In genomic region chr1:206850401-206850800, GRCh38 we compare ENCODE assay signal across 34 cellular contexts. TPM values are rescaled to one million over a fixed set of nuclear protein-coding genes. Genes with fewer than 3 reads are reported as not detected.
"Had no signal": no experiment of that assay in that cellular context is flagged by ENCODE, and none has a peak within 500 bp of the region (broad histone marks: within the 10 kb centered on the region; RNA-seq: fewer than 3 reads in every experiment).

No MANE protein-coding gene starts in this region.

- FAIRE-seq: frontal cortex, small intestine had no signal

- H3K4me1 ChIP-seq: psoas muscle, vagina had no signal

- H3K36me3 ChIP-seq: left lung, ovary, thyroid gland, vagina had no signal

- H3K9me3 ChIP-seq: left lung, ovary, thyroid gland, vagina had no signal

- H3K27me3 ChIP-seq: left lung, ovary, thyroid gland, vagina had no signal

- H3K27ac ChIP-seq: dorsolateral prefrontal cortex, left lung, ovary, psoas muscle, thyroid gland, vagina had no signal

- H3K4me3 ChIP-seq: dorsolateral prefrontal cortex, left lung, ovary, psoas muscle, thyroid gland, vagina had no signal

- DNase-seq: cerebellar nuclear complex; cortex of kidney; dorsolateral prefrontal cortex; effector CD4-positive, alpha-beta T cell; left cardiac atrium; left lung; mesenchymal stem cell; naive thymus-derived CD8-positive, alpha-beta T cell; nephron progenitor cell; nucleus accumbens; ovary; posterior cingulate gyrus; psoas muscle; right cardiac atrium; small intestine; stimulated activated CD4-positive, alpha-beta T cell treated with anti-CD3 and anti-CD28 coated beads, Interleukin-15, amount 100 ng/mL, for 24 hours; stimulated activated CD4-positive, alpha-beta T cell treated with anti-CD3 and anti-CD28 coated beads, Interleukin-2, amount 100 ng/mL, for 48 hours; stimulated activated naive CD4-positive, alpha-beta T cell; stimulated activated naive CD8-positive, alpha-beta T cell treated with anti-CD3 and anti-CD28 coated beads, Interleukin-15, amount 100 ng/mL, for 72 hours; thyroid gland; trophoblast cell had no signal

RNA-seq across cellular contexts. Expression of gene IL20, which starts 15.0 kb away (rescaled TPM):
- total RNA-seq: dorsolateral prefrontal cortex; esophagus mucosa; fibroblast of lung; frontal cortex; kidney epithelial cell; left cardiac atrium; left lung; lower leg skin; lung microvascular endothelial cell; mesothelial cell of epicardium; mucosa of gallbladder; naive thymus-derived CD8-positive, alpha-beta T cell; renal cortical epithelial cell; right cardiac atrium; subcutaneous adipose tissue; temporal lobe; thyroid gland; ureter; vagina had no signal
- polyA plus RNA-seq: fibroblast of lung; naive thymus-derived CD8-positive, alpha-beta T cell; psoas muscle; right cardiac atrium; small intestine had no signal

RNA-seq across cellular contexts. Expression of gene IL24, which starts 46.8 kb away (rescaled TPM):
- total RNA-seq: dorsolateral prefrontal cortex; left cardiac atrium; lower leg skin; lung microvascular endothelial cell; mesothelial cell of epicardium; mucosa of gallbladder; naive thymus-derived CD8-positive, alpha-beta T cell; renal cortical epithelial cell; right cardiac atrium; subcutaneous adipose tissue; temporal lobe; thyroid gland; ureter had no signal
- polyA plus RNA-seq: right cardiac atrium had no signal
